ENCODE assay signal across 8 cellular contexts in the genomic region with DNA sequence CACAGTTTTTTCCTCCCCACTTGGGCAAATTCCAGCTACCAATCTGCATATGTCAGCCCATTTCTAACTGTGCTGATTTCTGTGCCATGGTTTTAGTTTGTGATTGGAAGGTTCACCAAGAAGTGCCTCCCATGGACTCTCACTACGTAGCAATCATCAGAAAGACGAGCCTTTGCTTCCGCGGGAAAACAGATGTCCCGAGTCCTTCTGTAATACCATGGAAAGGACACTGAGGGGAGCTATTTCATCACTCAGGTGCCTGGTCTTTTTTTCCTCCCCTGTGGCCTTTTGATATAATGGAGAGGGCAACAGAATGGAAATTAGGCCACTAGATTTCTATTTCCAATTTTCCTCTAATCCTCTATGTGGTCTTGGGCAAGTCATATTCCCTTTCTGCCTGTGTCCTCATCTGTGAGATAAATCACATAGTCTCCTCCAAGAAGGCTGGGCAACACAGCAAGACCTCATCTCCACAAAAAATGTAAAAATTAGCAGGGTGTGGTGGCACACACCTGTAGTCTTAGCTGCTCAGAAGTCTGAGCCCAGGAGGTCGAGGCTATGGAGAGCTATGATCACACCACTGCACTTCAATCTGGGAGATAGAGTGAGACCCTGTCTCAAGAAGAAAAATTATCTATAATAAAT. TPM values are rescaled to one million over a fixed set of nuclear protein-coding genes. Genes with fewer than 3 reads are reported as not detected.
DNase-seq lines count a peak whose midpoint lies in the region; ATAC-seq lines count a peak whose summit lies in the region.

No MANE protein-coding gene starts in this region.

- H3K9ac ChIP-seq in mesenchymal stem cell (ENCODE audit: low read length) = no peak overlapping the region

- H2AK5ac ChIP-seq in mesenchymal stem cell (ENCODE audit: low read length, severe bottlenecking) = no peak overlapping the region

- H3K4me3 Mint-ChIP-seq in activated naive CD4-positive, alpha-beta T cell treated with anti-CD3 and anti-CD28 coated beads, Interleukin-2, amount 10 ng/mL, durations not matched to agents 7 days and 5 days = no peak overlapping the region
- H3K4me3 Mint-ChIP-seq in effector memory CD8-positive, alpha-beta T cell = no peak overlapping the region

- no peak overlapping the region for H3K18ac ChIP-seq in mesenchymal stem cell (ENCODE audit: low read depth in 1 of 2, low read length in 2 of 2)

- no peak overlapping the region for H3K4me3 ChIP-seq in mesenchymal stem cell (ENCODE audit: insufficient read depth in 1 of 2, low read depth in 1 of 2, low read length in 2 of 2)

- no peaks in the 10 kb centered on the region for H3K9me3 Mint-ChIP-seq in activated naive CD4-positive, alpha-beta T cell treated with anti-CD3 and anti-CD28 coated beads, Interleukin-2, amount 10 ng/mL, durations not matched to agents 7 days and 5 days
- H3K9me3 Mint-ChIP-seq in effector memory CD8-positive, alpha-beta T cell = no peaks in the 10 kb centered on the region

- H2BK5ac ChIP-seq in mesenchymal stem cell (ENCODE audit: low read depth, low read length, poor library complexity, severe bottlenecking) = no peak overlapping the region

- no peaks in the 10 kb centered on the region for H3K4me1 ChIP-seq in mesenchymal stem cell (ENCODE audit: control insufficient read depth, insufficient read depth, low read depth, low read length)

- no peaks in the 10 kb centered on the region for H3K36me3 ChIP-seq in mesenchymal stem cell (ENCODE audit: control insufficient read depth in 1 of 2, insufficient read depth in 2 of 2, low read depth in 1 of 2, low read length in 2 of 2)

- no peak overlapping the region for H3K4ac ChIP-seq in mesenchymal stem cell (ENCODE audit: low read depth in 1 of 2, low read length in 2 of 2)

- H3K79me1 ChIP-seq in mesenchymal stem cell (replicated peaks; ENCODE audit: low read length, poor library complexity, severe bottlenecking) = no peaks in the 10 kb centered on the region

- H3K9me3 ChIP-seq in mesenchymal stem cell (ENCODE audit: control insufficient read depth, low read length) = peaks cover 6% of the 10 kb centered on the region

- no peak overlapping the region for H3K27ac Mint-ChIP-seq in activated naive CD4-positive, alpha-beta T cell treated with anti-CD3 and anti-CD28 coated beads, Interleukin-2, amount 10 ng/mL, durations not matched to agents 7 days and 5 days
- H3K27ac Mint-ChIP-seq in effector memory CD8-positive, alpha-beta T cell = no peak overlapping the region

- H3K27me3 ChIP-seq in mesenchymal stem cell (ENCODE audit: control insufficient read depth in 1 of 2, insufficient read depth in 1 of 2, low read length in 2 of 2) = peaks cover 14 to 31% of the 10 kb centered on the region in 2 experiments

- H3K36me3 Mint-ChIP-seq in activated naive CD4-positive, alpha-beta T cell treated with anti-CD3 and anti-CD28 coated beads, Interleukin-2, amount 10 ng/mL, durations not matched to agents 7 days and 5 days = no peaks in the 10 kb centered on the region
- no peaks in the 10 kb centered on the region for H3K36me3 Mint-ChIP-seq in effector memory CD8-positive, alpha-beta T cell (ENCODE audit: insufficient read depth)

- H2BK12ac ChIP-seq in mesenchymal stem cell (ENCODE audit: low read length in 2 of 2) = no peak overlapping the region

- no peak overlapping the region for H3K4me2 ChIP-seq in mesenchymal stem cell (ENCODE audit: low read length, poor library complexity, severe bottlenecking)

- H3K27me3 Mint-ChIP-seq in activated naive CD4-positive, alpha-beta T cell treated with anti-CD3 and anti-CD28 coated beads, Interleukin-2, amount 10 ng/mL, durations not matched to agents 7 days and 5 days = peaks cover 48% of the 10 kb centered on the region
- H3K27me3 Mint-ChIP-seq in effector memory CD8-positive, alpha-beta T cell = peaks cover 8 to 15% of the 10 kb centered on the region in 2 donors

- no peak overlapping the region for H3K27ac ChIP-seq in mesenchymal stem cell (ENCODE audit: low read length, poor library complexity, severe bottlenecking)

- H3K23ac ChIP-seq in mesenchymal stem cell (ENCODE audit: low read length in 2 of 2) = no peak overlapping the region

- peak; percentile 27 for DNase-seq in activated naive CD4-positive, alpha-beta T cell treated with anti-CD3 and anti-CD28 coated beads, Interleukin-2, amount 10 ng/mL, durations not matched to agents 7 days and 5 days
- DNase-seq in activated naive CD4-positive, alpha-beta T cell treated with Interleukin-2 at 50 U/mL for 16 hours = no peak
- DNase-seq in NAMALWA (ENCODE audit: low spot score) (peak; percentile 74), RPMI7951 (ENCODE audit: low read depth) (peak; percentile 43), mesenchymal stem cell (peak; percentile 45)
- DNase-seq in effector memory CD8-positive, alpha-beta T cell = peak; percentile 17 to 28 (median 26)

- H2BK120ac ChIP-seq in mesenchymal stem cell (ENCODE audit: low read depth, low read length) = no peak overlapping the region

- peak; percentile 75 for ATAC-seq in effector memory CD8-positive, alpha-beta T cell (replicated peaks)
- ATAC-seq in GM18907 (IDR thresholded peaks at IDR 0.05; ENCODE audit: unreplicated experiment) (no peak), GM21723 (IDR thresholded peaks at IDR 0.05; ENCODE audit: unreplicated experiment) (no peak)

- no peak overlapping the region for H2BK15ac ChIP-seq in mesenchymal stem cell (ENCODE audit: low read depth, poor library complexity, severe bottlenecking)

- no peak overlapping the region for H3K14ac ChIP-seq in mesenchymal stem cell (ENCODE audit: low read length in 2 of 2)

- no peak overlapping the region for H2AFZ ChIP-seq in mesenchymal stem cell (ENCODE audit: low read depth, low read length)

- H3K4me1 Mint-ChIP-seq in activated naive CD4-positive, alpha-beta T cell treated with anti-CD3 and anti-CD28 coated beads, Interleukin-2, amount 10 ng/mL, durations not matched to agents 7 days and 5 days = no peaks in the 10 kb centered on the region
- H3K4me1 Mint-ChIP-seq in effector memory CD8-positive, alpha-beta T cell (ENCODE audit: low read depth in 2 of 2) = no peaks in the 10 kb centered on the region

- H4K91ac ChIP-seq in mesenchymal stem cell (ENCODE audit: low read length) = no peak overlapping the region

- CTCF ChIA-PET in activated naive CD4-positive, alpha-beta T cell treated with anti-CD3 and anti-CD28 coated beads, Interleukin-2, amount 10 ng/mL, durations not matched to agents 7 days and 5 days (lab: Charles Lee) = interaction anchor here (0.8 to 4.3 kb wide), 19 partner anchors 9 to 262 kb away, joined by 3 to 80 read pairs (median 4); no protein-coding TSS in a partner anchor

- no peak overlapping the region for H4K8ac ChIP-seq in mesenchymal stem cell (ENCODE audit: low read length)

- 0% methylated on average over 5 of the region's 6 CpGs for WGBS in mesenchymal stem cell

RNA-seq across cellular contexts. Expression of gene LEMD1, which starts 24.8 kb away (rescaled TPM):
- total RNA-seq in RPMI7951 (2014; rRNA removed; shearing (Covaris generic)) = not detected in 2 replicates
- not detected for polyA plus RNA-seq in mesenchymal stem cell (2013, experiment 1 of 2)
- polyA plus RNA-seq in mesenchymal stem cell (2013, experiment 2 of 2) = not detected

RNA-seq across cellular contexts. Expression of gene KLHDC8A, which starts 40.4 kb away (rescaled TPM):
- total RNA-seq in RPMI7951 (2014; rRNA removed; shearing (Covaris generic)) = not detected in 2 replicates
- not detected for polyA plus RNA-seq in mesenchymal stem cell (2013, experiment 1 of 2)
- not detected for polyA plus RNA-seq in mesenchymal stem cell (2013, experiment 2 of 2)

RNA-seq across cellular contexts. Expression of gene BLACAT1, which starts 58.8 kb away (rescaled TPM):
- not detected in 2 replicates for total RNA-seq in RPMI7951 (2014; rRNA removed; shearing (Covaris generic))
- polyA plus RNA-seq in mesenchymal stem cell (2013, experiment 1 of 2) = not detected
- polyA plus RNA-seq in mesenchymal stem cell (2013, experiment 2 of 2) = not detected
